8 cellular contexts compared by ENCODE assay signal in genomic region chr1:67535474-67535873, GRCh38.
DNase-seq lines count a peak whose midpoint lies in the region; ATAC-seq and TF ChIP-seq lines count a peak whose summit lies in the region.

No MANE protein-coding gene starts in this region.

- H2AFZ ChIP-seq in smooth muscle cell (ENCODE audit: low read depth) = no peak overlapping the region

- H3K4me3 ChIP-seq in astrocyte of the spinal cord (ENCODE audit: low read depth, low read length) = no peak overlapping the region
- H3K4me3 ChIP-seq in smooth muscle cell = no peak overlapping the region

- H3K4me2 ChIP-seq in smooth muscle cell = no peak overlapping the region

- no peaks in the 10 kb centered on the region for H3K79me2 ChIP-seq in smooth muscle cell (ENCODE audit: low read depth)

- peak; percentile 99 for TF ChIP-seq CTCF in astrocyte of the spinal cord (IDR thresholded peaks at IDR 0.05; ENCODE audit: low read depth, low read length)
- TF ChIP-seq CTCF in smooth muscle cell (IDR thresholded peaks at IDR 0.05; ENCODE audit: borderline replicate concordance, insufficient read depth, poor library complexity, severe bottlenecking) = peak; percentile 89

- H3K36me3 ChIP-seq in smooth muscle cell (ENCODE audit: low read depth) = no peaks in the 10 kb centered on the region

- in situ Hi-C loops in astrocyte of the spinal cord (cut with HindIII; ENCODE audit: low sequenced_read_pairs) = no loop called here

- H4K20me1 ChIP-seq in smooth muscle cell (ENCODE audit: low read depth) = no peaks in the 10 kb centered on the region

- H3F3A ChIP-seq in smooth muscle cell (ENCODE audit: low read depth) = no peaks in the 10 kb centered on the region

- peak overlapping the region; percentile 67 for H3K27ac ChIP-seq in smooth muscle cell (ENCODE audit: low read depth)

- DNase-seq in GDM1 (lab: John Stamatoyannopoulos, UW) = peak; percentile 66
- peak; percentile 59 for DNase-seq in KG1 (lab: John Stamatoyannopoulos, UW)
- peak; percentile 31 for DNase-seq in SK-N-DZ (ENCODE audit: low spot score)
- DNase-seq in astrocyte of the spinal cord (ENCODE audit: low read depth, low spot score) = peak; percentile 83
- DNase-seq in hypothalamus (lab: John Stamatoyannopoulos, UW) = peak in 30 of 51 donors; percentile 5 to 62 (median 32)
- peak; percentile 29 for DNase-seq in smooth muscle cell (lab: John Stamatoyannopoulos, UW; ENCODE audit: unreplicated experiment)
- no peak for DNase-seq in effector CD8-positive, alpha-beta T cell (lab: John Stamatoyannopoulos, UW)

- 15% methylated on average over 5 of the region's 5 CpGs for WGBS in smooth muscle cell (ENCODE audit: low lambda C conversion rate)

- H3K9ac ChIP-seq in smooth muscle cell (ENCODE audit: low read depth) = peak overlapping the region; percentile 4

- no peaks in the 10 kb centered on the region for H3K4me1 ChIP-seq in smooth muscle cell (ENCODE audit: low read depth)

- H3K27me3 ChIP-seq in smooth muscle cell (ENCODE audit: low read depth) = no peaks in the 10 kb centered on the region

- ATAC-seq in GM21737 (IDR thresholded peaks at IDR 0.05; ENCODE audit: unreplicated experiment) = peak; percentile 76

- H3K9me3 ChIP-seq in smooth muscle cell (replicated peaks; ENCODE audit: low read depth) = no peaks in the 10 kb centered on the region
